In genomic region chr5:134070979-134071849, GRCh38 we compare ENCODE assay signal across 2 cellular contexts.
TF ChIP-seq lines count a peak whose summit lies in the region.

No MANE protein-coding gene starts in this region.

TF ChIP-seq in GM12878, 131 proteins besides CTCF, POLR2A, EP300 and RAD21 (continued from another document):
- TF ChIP-seq SKIL (IDR thresholded peaks at IDR 0.05; ENCODE audit: low read depth, poor library complexity, severe bottlenecking) (peak; percentile 85), MAX (IDR thresholded peaks at IDR 0.05; ENCODE audit: low read depth, low read length) (no peak), GATAD2B (conservative IDR thresholded peaks at IDR 0.05; ENCODE audit: low read depth) (peak; percentile 99), NFXL1 (IDR thresholded peaks at IDR 0.05; ENCODE audit: borderline replicate concordance) (no peak), FOXK2 (IDR thresholded peaks at IDR 0.05) (no peak), PAX8 (IDR thresholded peaks at IDR 0.05) (no peak), E2F4 (IDR thresholded peaks at IDR 0.05; ENCODE audit: low read depth, low read length) (no peak), REST (IDR thresholded peaks at IDR 0.05; ENCODE audit: low read depth, low read length) (no peak), ZNF24 (IDR thresholded peaks at IDR 0.05) (no peak; the same call in 1 of the 2 replicates), ZNF217 (IDR thresholded peaks at IDR 0.05) (peak; percentile 56; the same call in 1 of the 2 replicates), ZNF687 (IDR thresholded peaks at IDR 0.05) (peak; percentile 76; the same call in 1 of the 2 replicates), GABPA (IDR thresholded peaks at IDR 0.05; ENCODE audit: low read depth) (no peak)

TF ChIP-seq in HepG2, 621 proteins besides CTCF, POLR2A, EP300 and RAD21 (continued from another document and continues in another):
- peak; percentile 80 for TF ChIP-seq HMGXB3 (CRISPR knock-in tag; IDR thresholded peaks at IDR 0.05; ENCODE audit: borderline replicate concordance)
- no peak for TF ChIP-seq ZUFSP (CRISPR knock-in tag; IDR thresholded peaks at IDR 0.05; ENCODE audit: borderline replicate concordance)
- no peak for TF ChIP-seq JDP2 (CRISPR knock-in tag; IDR thresholded peaks at IDR 0.05; ENCODE audit: borderline replicate concordance)
- TF ChIP-seq ZNF12 (CRISPR knock-in tag; IDR thresholded peaks at IDR 0.05): no peak
- TF ChIP-seq ZBTB8A (CRISPR knock-in tag; IDR thresholded peaks at IDR 0.05; ENCODE audit: borderline replicate concordance, low read depth): no peak
- peak; percentile 15; the same call in 1 of the 2 replicates for TF ChIP-seq ZNF333 (CRISPR knock-in tag; IDR thresholded peaks at IDR 0.05; ENCODE audit: borderline replicate concordance)
- no peak for TF ChIP-seq PRMT3 (CRISPR knock-in tag; IDR thresholded peaks at IDR 0.05; ENCODE audit: borderline replicate concordance, low read depth)
- no peak; the same call in 1 of the 2 replicates for TF ChIP-seq ZNF598 (CRISPR knock-in tag; IDR thresholded peaks at IDR 0.05; ENCODE audit: borderline replicate concordance)
- TF ChIP-seq ZNF17 (CRISPR knock-in tag; IDR thresholded peaks at IDR 0.05): no peak
- TF ChIP-seq ZBTB25 (CRISPR knock-in tag; IDR thresholded peaks at IDR 0.05): 0 out of 2 replicates have a peak, but pooled peaks have one; percentile 21
- no peak for TF ChIP-seq TRAFD1 (CRISPR knock-in tag; IDR thresholded peaks at IDR 0.05; ENCODE audit: borderline replicate concordance)
- TF ChIP-seq RERE (CRISPR knock-in tag; IDR thresholded peaks at IDR 0.05; ENCODE audit: low read depth): peak; percentile 64; the same call in 1 of the 2 replicates
- no peak; the same call in 1 of the 2 replicates for TF ChIP-seq SOX13 (IDR thresholded peaks at IDR 0.05)
- TF ChIP-seq SOX13 (CRISPR knock-in tag; conservative IDR thresholded peaks at IDR 0.05 in 1 of 2, IDR thresholded peaks at IDR 0.05 in 1 of 2): peak in 1 of 2 experiments; percentile 87; a peak in 2 of 4 replicates
- no peak for TF ChIP-seq ZNF597 (CRISPR knock-in tag; IDR thresholded peaks at IDR 0.05)
- no peak for TF ChIP-seq CREB1 (IDR thresholded peaks at IDR 0.05)
- TF ChIP-seq CREB1 (CRISPR knock-in tag; IDR thresholded peaks at IDR 0.05): 0 out of 2 replicates have a peak, but pooled peaks have one; percentile 9
- TF ChIP-seq HNF4G (IDR thresholded peaks at IDR 0.05; ENCODE audit: borderline replicate concordance, low read depth, low read length): no peak; the same call in 1 of the 2 replicates
- TF ChIP-seq HNF4G (CRISPR knock-in tag; IDR thresholded peaks at IDR 0.05; ENCODE audit: borderline replicate concordance, low read depth): 0 out of 2 replicates have a peak, but pooled peaks have one; percentile 35
- peak; percentile 92 for TF ChIP-seq BCL6 (CRISPR knock-in tag; IDR thresholded peaks at IDR 0.05)
- peak; percentile 56; the same call in 1 of the 2 replicates for TF ChIP-seq MED1 (CRISPR knock-in tag; IDR thresholded peaks at IDR 0.05)
- TF ChIP-seq RBAK (CRISPR knock-in tag; IDR thresholded peaks at IDR 0.05): no peak
- peak; percentile 87 for TF ChIP-seq HNRNPK (IDR thresholded peaks at IDR 0.05; ENCODE audit: low read depth, low read length, poor library complexity, severe bottlenecking)
- TF ChIP-seq GRHL1 (CRISPR knock-in tag; conservative IDR thresholded peaks at IDR 0.05): no peak
- peak; percentile 95 for TF ChIP-seq HDAC1 (CRISPR knock-in tag; IDR thresholded peaks at IDR 0.05)
- no peak for TF ChIP-seq XBP1 (CRISPR knock-in tag; IDR thresholded peaks at IDR 0.05)
- peak; percentile 59 for TF ChIP-seq ATF2 (CRISPR knock-in tag; IDR thresholded peaks at IDR 0.05)
- no peak for TF ChIP-seq NR1H2 (CRISPR knock-in tag; IDR thresholded peaks at IDR 0.05; ENCODE audit: borderline replicate concordance, low read depth)
- TF ChIP-seq ERF (CRISPR knock-in tag; IDR thresholded peaks at IDR 0.05): 0 out of 2 replicates have a peak, but pooled peaks have one; percentile 63
- no peak for TF ChIP-seq REL (CRISPR knock-in tag; conservative IDR thresholded peaks at IDR 0.05)
